15 cellular contexts compared by ENCODE assay signal in genomic region chr7:137717811-137718271, GRCh38.
DNase-seq lines count a peak whose midpoint lies in the region; ATAC-seq, FAIRE-seq and TF ChIP-seq lines count a peak whose summit lies in the region.
"Had no signal": no experiment of that assay in that cellular context is flagged by ENCODE, and none has a peak within 500 bp of the region (broad histone marks: within the 10 kb centered on the region; RNA-seq: fewer than 3 reads in every experiment).

No MANE protein-coding gene starts in this region.

- TF ChIP-seq POLR2A in K562 (conservative IDR thresholded peaks at IDR 0.05): no peak

- H3K27ac Mint-ChIP-seq in naive thymus-derived CD4-positive, alpha-beta T cell: no peak overlapping the region
- H3K27ac Mint-ChIP-seq: progenitor cell of endocrine pancreas had no signal

- CTCF ChIA-PET in K562 (lab: Yijun Ruan, JAX; ENCODE audit: low intra/inter-chr PET ratio): interaction anchor here (0.6 kb wide), 1 partner anchor 1282 kb away, joined by 4 read pairs; no protein-coding TSS in a partner anchor
- CTCF ChIA-PET in naive thymus-derived CD4-positive, alpha-beta T cell (lab: Charles Lee): no interaction called here

- no peaks in the 10 kb centered on the region for H3K36me3 ChIP-seq in ACC112 (ENCODE audit: insufficient read depth, low read length)
- no peaks in the 10 kb centered on the region for H3K36me3 ChIP-seq in HUES64 (ENCODE audit: insufficient read depth, low read length)
- H3K36me3 ChIP-seq in K562 (ENCODE audit: control insufficient read depth, insufficient read depth, low read length): no peaks in the 10 kb centered on the region
- no peaks in the 10 kb centered on the region for H3K36me3 ChIP-seq in naive thymus-derived CD4-positive, alpha-beta T cell (ENCODE audit: control insufficient read depth in 2 of 3, insufficient read depth in 3 of 3, low read length in 3 of 3)
- H3K36me3 ChIP-seq: BLaER1 treated with 17β-estradiol and CSF1 and Interleukin-3, amounts not matched to agents 10 nM and 100 nM had no signal

- no peaks in the 10 kb centered on the region for H4K20me1 ChIP-seq in K562 (replicated peaks; ENCODE audit: control insufficient read depth, insufficient read depth, low read length)
- H4K20me1 ChIP-seq: BLaER1 treated with 17β-estradiol and CSF1 and Interleukin-3, amounts not matched to agents 10 nM and 100 nM had no signal

- no peaks in the 10 kb centered on the region for H3K9me3 ChIP-seq in HUES64 (ENCODE audit: insufficient read depth, low read depth, low read length)
- H3K9me3 ChIP-seq in K562 (replicated peaks; ENCODE audit: control insufficient read depth, insufficient read depth, low read depth, low read length): no peaks in the 10 kb centered on the region
- no peaks in the 10 kb centered on the region for H3K9me3 ChIP-seq in naive thymus-derived CD4-positive, alpha-beta T cell (ENCODE audit: control insufficient read depth in 2 of 3, low read length in 3 of 3)

- intact Hi-C loops in K562 (cut with micrococcal nuclease): no loop called here
- intact Hi-C loops in naive thymus-derived CD4-positive, alpha-beta T cell (cut with micrococcal nuclease): no loop called here

- H3K36me3 Mint-ChIP-seq in naive thymus-derived CD4-positive, alpha-beta T cell: no peaks in the 10 kb centered on the region

- H2AFZ ChIP-seq in ACC112 (ENCODE audit: low read length, unreplicated experiment): peak overlapping the region; percentile 92
- no peak overlapping the region for H2AFZ ChIP-seq in K562 (ENCODE audit: low read depth, low read length)

- no peak for ATAC-seq in K562
- no peak for ATAC-seq in GM21737 (IDR thresholded peaks at IDR 0.05; ENCODE audit: unreplicated experiment)
- no peak for ATAC-seq in naive thymus-derived CD4-positive, alpha-beta T cell
- ATAC-seq: activated T-cell treated with anti-CD3 and anti-CD28 coated beads, Interleukin-2, amount 50 U/mL, for 4 hours; HepG2 had no signal

- TF ChIP-seq CTCF in K562 (IDR thresholded peaks at IDR 0.05 in 2 of 3, conservative IDR thresholded peaks at IDR 0.05 in 1 of 3; ENCODE audit: insufficient read depth in 2 of 3, low read depth in 1 of 3, low read length in 3 of 3): no peak

- H3K4me3 Mint-ChIP-seq in naive thymus-derived CD4-positive, alpha-beta T cell: no peak overlapping the region
- H3K4me3 Mint-ChIP-seq: activated T-cell treated with anti-CD3 and anti-CD28 coated beads, Interleukin-2, amount 50 U/mL, for 4 hours had no signal

- H3K4me1 Mint-ChIP-seq in naive thymus-derived CD4-positive, alpha-beta T cell: peaks cover 0 to 3% (median 0%) of the 10 kb centered on the region in 7 donors

- H3K27me3 ChIP-seq in ACC112 (ENCODE audit: insufficient read depth, low read length) (no peaks in the 10 kb centered on the region), HUES64 (ENCODE audit: insufficient read depth, low read length) (no peaks in the 10 kb centered on the region), K562 (ENCODE audit: control insufficient read depth in 2 of 2, insufficient read depth in 2 of 2, low read length in 2 of 2) (peaks cover 13 to 18% of the 10 kb centered on the region in 2 experiments; a peak in 4 of 5 replicates)
- no peaks in the 10 kb centered on the region for H3K27me3 ChIP-seq in naive thymus-derived CD4-positive, alpha-beta T cell (ENCODE audit: control insufficient read depth in 2 of 2, insufficient read depth in 2 of 2, low read length in 2 of 2)
- H3K27me3 ChIP-seq: BLaER1 treated with 17β-estradiol and CSF1 and Interleukin-3, amounts not matched to agents 10 nM and 100 nM had no signal

- POLR2A ChIA-PET in K562 (lab: Yijun Ruan, JAX): no interaction called here
- POLR2A ChIA-PET in naive thymus-derived CD4-positive, alpha-beta T cell (lab: Charles Lee): no interaction called here

- H3K27me3 Mint-ChIP-seq in naive thymus-derived CD4-positive, alpha-beta T cell: peaks cover 0 to 17% (median 9%) of the 10 kb centered on the region in 5 donors

- FAIRE-seq in K562 (lab: Jason Lieb, UNC): no peak
- FAIRE-seq: HepG2, islet of Langerhans had no signal

- in situ Hi-C loops in K562 (cut with MboI): no loop called here

- WGBS in HUES64: 30% methylated on average over 7 of the region's 7 CpGs
- 2% methylated on average over 7 of the region's 7 CpGs for WGBS in K562 (ENCODE audit: insufficient coverage, low coverage, missing lambda C conversion rate)

- H3K27ac ChIP-seq in ACC112 (ENCODE audit: low read depth, low read length) (peak overlapping the region; percentile 77), HUES64 (ENCODE audit: low read depth, low read length) (peak overlapping the region; percentile 41; the same call in 1 of the 2 replicates), K562 (ENCODE audit: extremely low read depth, low read depth, low read length) (no peak overlapping the region)
- H3K27ac ChIP-seq in naive thymus-derived CD4-positive, alpha-beta T cell (ENCODE audit: low read depth, low read length): no peak overlapping the region

- H3K4me1 ChIP-seq in ACC112 (ENCODE audit: control insufficient read depth, insufficient read depth, low read length, unreplicated experiment) (peaks cover 43% of the 10 kb centered on the region), HUES64 (ENCODE audit: insufficient read depth, low read length) (peaks cover 38% of the 10 kb centered on the region), K562 (replicated peaks in 1 of 2; ENCODE audit: control insufficient read depth in 2 of 2, insufficient read depth in 2 of 2, low read length in 2 of 2) (no peaks in the 10 kb centered on the region)
- no peaks in the 10 kb centered on the region for H3K4me1 ChIP-seq in naive thymus-derived CD4-positive, alpha-beta T cell (ENCODE audit: control insufficient read depth in 2 of 2, insufficient read depth in 2 of 2, low read length in 2 of 2)

- no peak overlapping the region for H3K4me2 ChIP-seq in K562 (ENCODE audit: insufficient read depth, low read length)

- DNase-seq in K562 (ENCODE audit: extremely low read depth in 1 of 4, low spot score in 3 of 4) (peak in 1 of 4 experiments; percentile 4), iPS-NIHi7 (ENCODE audit: extremely low spot score) (peak; percentile 69), activated gamma-delta T cell treated with Interleukin-2 at 50 U/mL for 16 hours (no peak)
- no peak for DNase-seq in naive thymus-derived CD4-positive, alpha-beta T cell
- DNase-seq in stimulated activated CD8-positive, alpha-beta memory T cell treated with anti-CD3 and anti-CD28 coated beads, Interleukin-4, amount 100 ng/mL, for 48 hours: no peak
- DNase-seq: activated T-cell treated with anti-CD3 and anti-CD28 coated beads, Interleukin-2, amount 50 U/mL, for 4 hours; NCI-H526; T1000 had no signal

- H3K9ac ChIP-seq in HUES64 (ENCODE audit: low read depth, low read length): no peak overlapping the region; the same call in 1 of the 2 replicates
- H3K9ac ChIP-seq in K562 (ENCODE audit: insufficient read depth in 1 of 2, low read depth in 2 of 2, low read length in 2 of 2): no peak overlapping the region; a peak in 1 of 4 replicates
- H3K9ac ChIP-seq: BLaER1 treated with 17β-estradiol and CSF1 and Interleukin-3, amounts not matched to agents 10 nM and 100 nM had no signal

- H3K9me1 ChIP-seq in K562 (ENCODE audit: control insufficient read depth, insufficient read depth, low read length): no peaks in the 10 kb centered on the region

- peaks cover 0 to 7% (median 0%) of the 10 kb centered on the region in 11 donors for H3K9me3 Mint-ChIP-seq in naive thymus-derived CD4-positive, alpha-beta T cell
- H3K9me3 Mint-ChIP-seq: activated T-cell treated with anti-CD3 and anti-CD28 coated beads, Interleukin-2, amount 50 U/mL, for 4 hours had no signal

- TF ChIP-seq EP300 in K562 (IDR thresholded peaks at IDR 0.05; ENCODE audit: low read length): no peak

- TF ChIP-seq RAD21 in K562 (CRISPR knock-in tag; conservative IDR thresholded peaks at IDR 0.05 in 1 of 2, IDR thresholded peaks at IDR 0.05 in 1 of 2): no peak

- H3K79me2 ChIP-seq in ACC112 (ENCODE audit: control insufficient read depth, insufficient read depth, low read length, unreplicated experiment): peaks cover 4% of the 10 kb centered on the region
- H3K79me2 ChIP-seq in K562 (ENCODE audit: control insufficient read depth, insufficient read depth, low read length): no peaks in the 10 kb centered on the region

- H3K4me3 ChIP-seq in ACC112 (ENCODE audit: low read depth, low read length) (peak overlapping the region; percentile 56), HUES64 (ENCODE audit: low read length) (no peak overlapping the region), K562 (no peak overlapping the region)
- no peak overlapping the region for H3K4me3 ChIP-seq in naive thymus-derived CD4-positive, alpha-beta T cell (ENCODE audit: low read length)
- H3K4me3 ChIP-seq: BLaER1 treated with 17β-estradiol and CSF1 and Interleukin-3, amounts not matched to agents 10 nM and 100 nM had no signal

- no TSS peak for BruUV-seq in K562 (replicated peaks; lab: Mats Ljungman, UMichigan)

TF ChIP-seq in K562, 482 proteins besides CTCF, POLR2A, EP300 and RAD21:
- TF ChIP-seq XRCC4 (IDR thresholded peaks at IDR 0.05; ENCODE audit: extremely low read depth, insufficient read depth, insufficient read length): no peak
- peak; percentile 41; the same call in 1 of the 2 replicates for TF ChIP-seq ATF3 (IDR thresholded peaks at IDR 0.05)
- TF ChIP-seq ATF3 (CRISPR knock-in tag; conservative IDR thresholded peaks at IDR 0.05): no peak

Comparison
In these comparisons a context has a peak if more than half of its experiments do, and no peak if none do; other contexts are left out.
1. H3K27ac ChIP-seq: peak in ACC112 (single experiment) and HUES64 (single experiment); none in K562 (single experiment) and naive thymus-derived CD4-positive, alpha-beta T cell (single experiment).